ENCODE assay signal across 1 cellular context in the genomic region with DNA sequence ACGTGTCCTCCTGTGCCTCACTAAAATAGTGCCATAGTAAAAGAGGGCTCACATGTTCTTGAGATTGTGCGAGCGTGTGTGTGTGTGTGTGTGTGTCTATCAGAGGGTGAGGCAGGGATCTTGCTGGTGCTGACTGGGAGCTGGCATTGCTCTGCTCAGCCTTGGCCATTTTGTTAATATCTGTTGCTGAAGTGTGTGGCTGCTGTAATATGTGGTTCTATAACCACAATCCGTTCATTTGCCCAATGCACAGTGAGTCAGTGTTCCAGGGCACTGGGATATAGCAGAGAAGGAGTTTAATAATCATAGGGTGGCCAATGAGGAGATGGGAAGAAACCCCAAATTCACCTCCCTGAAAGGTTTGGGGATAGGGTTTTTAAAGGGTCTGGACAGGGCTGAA.
TF ChIP-seq lines count a peak whose summit lies in the region.

No MANE protein-coding gene starts in this region.

TF ChIP-seq in GM23338, 12 proteins besides CTCF, POLR2A, EP300 and RAD21 (continued from another document):
- TF ChIP-seq, protein P1, sequence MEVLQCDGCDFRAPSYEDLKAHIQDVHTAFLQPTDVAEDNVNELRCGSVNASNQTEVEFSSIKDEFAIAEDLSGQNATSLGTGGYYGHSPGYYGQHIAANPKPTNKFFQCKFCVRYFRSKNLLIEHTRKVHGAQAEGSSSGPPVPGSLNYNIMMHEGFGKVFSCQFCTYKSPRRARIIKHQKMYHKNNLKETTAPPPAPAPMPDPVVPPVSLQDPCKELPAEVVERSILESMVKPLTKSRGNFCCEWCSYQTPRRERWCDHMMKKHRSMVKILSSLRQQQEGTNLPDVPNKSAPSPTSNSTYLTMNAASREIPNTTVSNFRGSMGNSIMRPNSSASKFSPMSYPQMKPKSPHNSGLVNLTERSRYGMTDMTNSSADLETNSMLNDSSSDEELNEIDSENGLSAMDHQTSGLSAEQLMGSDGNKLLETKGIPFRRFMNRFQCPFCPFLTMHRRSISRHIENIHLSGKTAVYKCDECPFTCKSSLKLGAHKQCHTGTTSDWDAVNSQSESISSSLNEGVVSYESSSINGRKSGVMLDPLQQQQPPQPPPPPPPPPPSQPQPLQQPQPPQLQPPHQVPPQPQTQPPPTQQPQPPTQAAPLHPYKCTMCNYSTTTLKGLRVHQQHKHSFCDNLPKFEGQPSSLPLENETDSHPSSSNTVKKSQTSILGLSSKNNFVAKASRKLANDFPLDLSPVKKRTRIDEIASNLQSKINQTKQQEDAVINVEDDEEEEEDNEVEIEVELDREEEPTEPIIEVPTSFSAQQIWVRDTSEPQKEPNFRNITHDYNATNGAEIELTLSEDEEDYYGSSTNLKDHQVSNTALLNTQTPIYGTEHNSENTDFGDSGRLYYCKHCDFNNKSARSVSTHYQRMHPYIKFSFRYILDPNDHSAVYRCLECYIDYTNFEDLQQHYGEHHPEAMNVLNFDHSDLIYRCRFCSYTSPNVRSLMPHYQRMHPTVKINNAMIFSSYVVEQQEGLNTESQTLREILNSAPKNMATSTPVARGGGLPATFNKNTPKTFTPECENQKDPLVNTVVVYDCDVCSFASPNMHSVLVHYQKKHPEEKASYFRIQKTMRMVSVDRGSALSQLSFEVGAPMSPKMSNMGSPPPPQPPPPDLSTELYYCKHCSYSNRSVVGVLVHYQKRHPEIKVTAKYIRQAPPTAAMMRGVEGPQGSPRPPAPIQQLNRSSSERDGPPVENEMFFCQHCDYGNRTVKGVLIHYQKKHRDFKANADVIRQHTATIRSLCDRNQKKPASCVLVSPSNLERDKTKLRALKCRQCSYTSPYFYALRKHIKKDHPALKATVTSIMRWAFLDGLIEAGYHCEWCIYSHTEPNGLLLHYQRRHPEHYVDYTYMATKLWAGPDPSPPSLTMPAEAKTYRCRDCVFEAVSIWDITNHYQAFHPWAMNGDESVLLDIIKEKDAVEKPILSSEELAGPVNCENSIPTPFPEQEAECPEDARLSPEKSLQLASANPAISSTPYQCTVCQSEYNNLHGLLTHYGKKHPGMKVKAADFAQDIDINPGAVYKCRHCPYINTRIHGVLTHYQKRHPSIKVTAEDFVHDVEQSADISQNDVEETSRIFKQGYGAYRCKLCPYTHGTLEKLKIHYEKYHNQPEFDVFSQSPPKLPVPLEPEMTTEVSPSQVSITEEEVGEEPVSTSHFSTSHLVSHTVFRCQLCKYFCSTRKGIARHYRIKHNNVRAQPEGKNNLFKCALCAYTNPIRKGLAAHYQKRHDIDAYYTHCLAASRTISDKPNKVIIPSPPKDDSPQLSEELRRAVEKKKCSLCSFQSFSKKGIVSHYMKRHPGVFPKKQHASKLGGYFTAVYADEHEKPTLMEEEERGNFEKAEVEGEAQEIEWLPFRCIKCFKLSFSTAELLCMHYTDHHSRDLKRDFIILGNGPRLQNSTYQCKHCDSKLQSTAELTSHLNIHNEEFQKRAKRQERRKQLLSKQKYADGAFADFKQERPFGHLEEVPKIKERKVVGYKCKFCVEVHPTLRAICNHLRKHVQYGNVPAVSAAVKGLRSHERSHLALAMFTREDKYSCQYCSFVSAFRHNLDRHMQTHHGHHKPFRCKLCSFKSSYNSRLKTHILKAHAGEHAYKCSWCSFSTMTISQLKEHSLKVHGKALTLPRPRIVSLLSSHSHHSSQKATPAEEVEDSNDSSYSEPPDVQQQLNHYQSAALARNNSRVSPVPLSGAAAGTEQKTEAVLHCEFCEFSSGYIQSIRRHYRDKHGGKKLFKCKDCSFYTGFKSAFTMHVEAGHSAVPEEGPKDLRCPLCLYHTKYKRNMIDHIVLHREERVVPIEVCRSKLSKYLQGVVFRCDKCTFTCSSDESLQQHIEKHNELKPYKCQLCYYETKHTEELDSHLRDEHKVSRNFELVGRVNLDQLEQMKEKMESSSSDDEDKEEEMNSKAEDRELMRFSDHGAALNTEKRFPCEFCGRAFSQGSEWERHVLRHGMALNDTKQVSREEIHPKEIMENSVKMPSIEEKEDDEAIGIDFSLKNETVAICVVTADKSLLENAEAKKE (CRISPR knock-in tag; IDR thresholded peaks at IDR 0.05): no peak
- no peak for TF ChIP-seq EZH2 (IDR thresholded peaks at IDR 0.05; ENCODE audit: low read depth, unreplicated experiment)
- no peak for TF ChIP-seq ZNF331 (CRISPR knock-in tag; IDR thresholded peaks at IDR 0.05; ENCODE audit: low read depth)
- TF ChIP-seq EZH2phosphoT487 (IDR thresholded peaks at IDR 0.05; ENCODE audit: unreplicated experiment): no peak
- no peak for TF ChIP-seq POLR2AphosphoS5 (IDR thresholded peaks at IDR 0.05; ENCODE audit: low read depth)
- TF ChIP-seq NANOG (IDR thresholded peaks at IDR 0.05; ENCODE audit: borderline replicate concordance): no peak
- TF ChIP-seq STAT1 (IDR thresholded peaks at IDR 0.05; ENCODE audit: unreplicated experiment): no peak
- TF ChIP-seq, protein P2, sequence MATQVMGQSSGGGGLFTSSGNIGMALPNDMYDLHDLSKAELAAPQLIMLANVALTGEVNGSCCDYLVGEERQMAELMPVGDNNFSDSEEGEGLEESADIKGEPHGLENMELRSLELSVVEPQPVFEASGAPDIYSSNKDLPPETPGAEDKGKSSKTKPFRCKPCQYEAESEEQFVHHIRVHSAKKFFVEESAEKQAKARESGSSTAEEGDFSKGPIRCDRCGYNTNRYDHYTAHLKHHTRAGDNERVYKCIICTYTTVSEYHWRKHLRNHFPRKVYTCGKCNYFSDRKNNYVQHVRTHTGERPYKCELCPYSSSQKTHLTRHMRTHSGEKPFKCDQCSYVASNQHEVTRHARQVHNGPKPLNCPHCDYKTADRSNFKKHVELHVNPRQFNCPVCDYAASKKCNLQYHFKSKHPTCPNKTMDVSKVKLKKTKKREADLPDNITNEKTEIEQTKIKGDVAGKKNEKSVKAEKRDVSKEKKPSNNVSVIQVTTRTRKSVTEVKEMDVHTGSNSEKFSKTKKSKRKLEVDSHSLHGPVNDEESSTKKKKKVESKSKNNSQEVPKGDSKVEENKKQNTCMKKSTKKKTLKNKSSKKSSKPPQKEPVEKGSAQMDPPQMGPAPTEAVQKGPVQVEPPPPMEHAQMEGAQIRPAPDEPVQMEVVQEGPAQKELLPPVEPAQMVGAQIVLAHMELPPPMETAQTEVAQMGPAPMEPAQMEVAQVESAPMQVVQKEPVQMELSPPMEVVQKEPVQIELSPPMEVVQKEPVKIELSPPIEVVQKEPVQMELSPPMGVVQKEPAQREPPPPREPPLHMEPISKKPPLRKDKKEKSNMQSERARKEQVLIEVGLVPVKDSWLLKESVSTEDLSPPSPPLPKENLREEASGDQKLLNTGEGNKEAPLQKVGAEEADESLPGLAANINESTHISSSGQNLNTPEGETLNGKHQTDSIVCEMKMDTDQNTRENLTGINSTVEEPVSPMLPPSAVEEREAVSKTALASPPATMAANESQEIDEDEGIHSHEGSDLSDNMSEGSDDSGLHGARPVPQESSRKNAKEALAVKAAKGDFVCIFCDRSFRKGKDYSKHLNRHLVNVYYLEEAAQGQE (IDR thresholded peaks at IDR 0.05; ENCODE audit: unreplicated experiment): no peak
- TF ChIP-seq, protein P3, sequence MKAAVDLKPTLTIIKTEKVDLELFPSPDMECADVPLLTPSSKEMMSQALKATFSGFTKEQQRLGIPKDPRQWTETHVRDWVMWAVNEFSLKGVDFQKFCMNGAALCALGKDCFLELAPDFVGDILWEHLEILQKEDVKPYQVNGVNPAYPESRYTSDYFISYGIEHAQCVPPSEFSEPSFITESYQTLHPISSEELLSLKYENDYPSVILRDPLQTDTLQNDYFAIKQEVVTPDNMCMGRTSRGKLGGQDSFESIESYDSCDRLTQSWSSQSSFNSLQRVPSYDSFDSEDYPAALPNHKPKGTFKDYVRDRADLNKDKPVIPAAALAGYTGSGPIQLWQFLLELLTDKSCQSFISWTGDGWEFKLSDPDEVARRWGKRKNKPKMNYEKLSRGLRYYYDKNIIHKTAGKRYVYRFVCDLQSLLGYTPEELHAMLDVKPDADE (IDR thresholded peaks at IDR 0.05): no peak
- no peak for TF ChIP-seq CREB1 (CRISPR knock-in tag; IDR thresholded peaks at IDR 0.05; ENCODE audit: low read depth)
